2 cellular contexts compared by ENCODE assay signal in the genomic region with DNA sequence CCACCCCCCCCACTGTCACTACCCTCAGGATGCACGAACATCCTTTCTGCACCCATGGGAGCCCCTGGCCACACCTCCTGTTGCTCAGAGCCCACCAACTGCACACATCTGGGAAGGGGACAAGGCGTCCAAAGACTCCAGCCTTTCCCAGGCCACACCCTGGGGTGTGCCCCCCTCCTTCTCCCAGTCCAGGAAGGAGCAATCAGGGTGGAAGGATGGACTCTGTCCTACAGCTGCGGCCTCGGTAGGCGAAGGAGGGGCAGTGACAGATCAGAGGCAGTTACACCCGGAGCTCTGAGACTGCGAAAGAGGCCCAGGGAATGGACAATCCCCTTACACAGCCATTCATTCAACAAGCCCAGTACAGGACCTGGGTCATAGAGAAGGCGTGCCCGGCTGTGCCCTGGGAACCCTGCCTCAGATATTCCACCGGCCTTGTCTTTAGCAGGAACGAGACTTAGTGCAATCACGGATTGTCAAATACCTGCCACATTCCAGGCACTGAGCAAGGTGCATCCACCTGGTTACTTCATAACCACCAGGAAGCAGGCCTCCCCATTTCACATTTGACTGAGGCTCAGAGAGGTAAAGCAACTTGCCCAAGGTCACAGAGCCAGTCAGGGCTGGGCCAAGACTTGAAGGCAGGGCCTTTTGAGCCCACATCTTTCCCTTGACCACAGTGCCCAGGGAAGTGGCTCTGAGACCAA.
TF ChIP-seq lines count a peak whose summit lies in the region.

No MANE protein-coding gene starts in this region.

TF ChIP-seq in SK-N-SH, 30 proteins besides CTCF, POLR2A, EP300 and RAD21 (continued from another document):
- TF ChIP-seq, protein P1, sequence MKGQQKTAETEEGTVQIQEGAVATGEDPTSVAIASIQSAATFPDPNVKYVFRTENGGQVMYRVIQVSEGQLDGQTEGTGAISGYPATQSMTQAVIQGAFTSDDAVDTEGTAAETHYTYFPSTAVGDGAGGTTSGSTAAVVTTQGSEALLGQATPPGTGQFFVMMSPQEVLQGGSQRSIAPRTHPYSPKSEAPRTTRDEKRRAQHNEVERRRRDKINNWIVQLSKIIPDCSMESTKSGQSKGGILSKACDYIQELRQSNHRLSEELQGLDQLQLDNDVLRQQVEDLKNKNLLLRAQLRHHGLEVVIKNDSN (IDR thresholded peaks at IDR 0.05; ENCODE audit: borderline replicate concordance, low read depth) = no peak
- TF ChIP-seq POLR2AphosphoS5 (IDR thresholded peaks at IDR 0.05; ENCODE audit: low read depth, low read length) = no peak
- TF ChIP-seq, protein P2, sequence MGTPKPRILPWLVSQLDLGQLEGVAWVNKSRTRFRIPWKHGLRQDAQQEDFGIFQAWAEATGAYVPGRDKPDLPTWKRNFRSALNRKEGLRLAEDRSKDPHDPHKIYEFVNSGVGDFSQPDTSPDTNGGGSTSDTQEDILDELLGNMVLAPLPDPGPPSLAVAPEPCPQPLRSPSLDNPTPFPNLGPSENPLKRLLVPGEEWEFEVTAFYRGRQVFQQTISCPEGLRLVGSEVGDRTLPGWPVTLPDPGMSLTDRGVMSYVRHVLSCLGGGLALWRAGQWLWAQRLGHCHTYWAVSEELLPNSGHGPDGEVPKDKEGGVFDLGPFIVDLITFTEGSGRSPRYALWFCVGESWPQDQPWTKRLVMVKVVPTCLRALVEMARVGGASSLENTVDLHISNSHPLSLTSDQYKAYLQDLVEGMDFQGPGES (IDR thresholded peaks at IDR 0.05; ENCODE audit: low read depth, low read length) = no peak
- TF ChIP-seq SMC3 (IDR thresholded peaks at IDR 0.05; ENCODE audit: low read depth, low read length) = no peak
- TF ChIP-seq NFIC (IDR thresholded peaks at IDR 0.05; ENCODE audit: borderline replicate concordance) = no peak
- no peak for TF ChIP-seq FOSL2 (IDR thresholded peaks at IDR 0.05; ENCODE audit: borderline replicate concordance, low read depth)
- no peak for TF ChIP-seq ELF1 (IDR thresholded peaks at IDR 0.05)
- no peak for TF ChIP-seq YY1 (IDR thresholded peaks at IDR 0.05; ENCODE audit: low read depth)
- TF ChIP-seq, protein P3, sequence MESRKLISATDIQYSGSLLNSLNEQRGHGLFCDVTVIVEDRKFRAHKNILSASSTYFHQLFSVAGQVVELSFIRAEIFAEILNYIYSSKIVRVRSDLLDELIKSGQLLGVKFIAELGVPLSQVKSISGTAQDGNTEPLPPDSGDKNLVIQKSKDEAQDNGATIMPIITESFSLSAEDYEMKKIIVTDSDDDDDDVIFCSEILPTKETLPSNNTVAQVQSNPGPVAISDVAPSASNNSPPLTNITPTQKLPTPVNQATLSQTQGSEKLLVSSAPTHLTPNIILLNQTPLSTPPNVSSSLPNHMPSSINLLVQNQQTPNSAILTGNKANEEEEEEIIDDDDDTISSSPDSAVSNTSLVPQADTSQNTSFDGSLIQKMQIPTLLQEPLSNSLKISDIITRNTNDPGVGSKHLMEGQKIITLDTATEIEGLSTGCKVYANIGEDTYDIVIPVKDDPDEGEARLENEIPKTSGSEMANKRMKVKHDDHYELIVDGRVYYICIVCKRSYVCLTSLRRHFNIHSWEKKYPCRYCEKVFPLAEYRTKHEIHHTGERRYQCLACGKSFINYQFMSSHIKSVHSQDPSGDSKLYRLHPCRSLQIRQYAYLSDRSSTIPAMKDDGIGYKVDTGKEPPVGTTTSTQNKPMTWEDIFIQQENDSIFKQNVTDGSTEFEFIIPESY (IDR thresholded peaks at IDR 0.05; ENCODE audit: borderline replicate concordance, low read depth) = no peak
TF ChIP-seq in SK-N-SH: peak in this region for 0.

TF ChIP-seq in SK-N-SH treated with all-trans-retinoic acid at 6 μM for 48 hours, 23 proteins besides CTCF, POLR2A, EP300 and RAD21 (continued from another document):
- TF ChIP-seq, protein P4, sequence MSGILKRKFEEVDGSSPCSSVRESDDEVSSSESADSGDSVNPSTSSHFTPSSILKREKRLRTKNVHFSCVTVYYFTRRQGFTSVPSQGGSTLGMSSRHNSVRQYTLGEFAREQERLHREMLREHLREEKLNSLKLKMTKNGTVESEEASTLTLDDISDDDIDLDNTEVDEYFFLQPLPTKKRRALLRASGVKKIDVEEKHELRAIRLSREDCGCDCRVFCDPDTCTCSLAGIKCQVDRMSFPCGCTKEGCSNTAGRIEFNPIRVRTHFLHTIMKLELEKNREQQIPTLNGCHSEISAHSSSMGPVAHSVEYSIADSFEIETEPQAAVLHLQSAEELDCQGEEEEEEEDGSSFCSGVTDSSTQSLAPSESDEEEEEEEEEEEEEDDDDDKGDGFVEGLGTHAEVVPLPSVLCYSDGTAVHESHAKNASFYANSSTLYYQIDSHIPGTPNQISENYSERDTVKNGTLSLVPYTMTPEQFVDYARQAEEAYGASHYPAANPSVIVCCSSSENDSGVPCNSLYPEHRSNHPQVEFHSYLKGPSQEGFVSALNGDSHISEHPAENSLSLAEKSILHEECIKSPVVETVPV (CRISPR knock-in tag; IDR thresholded peaks at IDR 0.05) = no peak
- TF ChIP-seq CSDC2 (CRISPR knock-in tag; IDR thresholded peaks at IDR 0.05) = no peak
- no peak for TF ChIP-seq ZNF565 (CRISPR knock-in tag; conservative IDR thresholded peaks at IDR 0.05; ENCODE audit: low read depth)
- TF ChIP-seq ZNF8 (CRISPR knock-in tag; IDR thresholded peaks at IDR 0.05) = no peak
- no peak for TF ChIP-seq ZC3H10 (CRISPR knock-in tag; IDR thresholded peaks at IDR 0.05)
- TF ChIP-seq, protein P5, sequence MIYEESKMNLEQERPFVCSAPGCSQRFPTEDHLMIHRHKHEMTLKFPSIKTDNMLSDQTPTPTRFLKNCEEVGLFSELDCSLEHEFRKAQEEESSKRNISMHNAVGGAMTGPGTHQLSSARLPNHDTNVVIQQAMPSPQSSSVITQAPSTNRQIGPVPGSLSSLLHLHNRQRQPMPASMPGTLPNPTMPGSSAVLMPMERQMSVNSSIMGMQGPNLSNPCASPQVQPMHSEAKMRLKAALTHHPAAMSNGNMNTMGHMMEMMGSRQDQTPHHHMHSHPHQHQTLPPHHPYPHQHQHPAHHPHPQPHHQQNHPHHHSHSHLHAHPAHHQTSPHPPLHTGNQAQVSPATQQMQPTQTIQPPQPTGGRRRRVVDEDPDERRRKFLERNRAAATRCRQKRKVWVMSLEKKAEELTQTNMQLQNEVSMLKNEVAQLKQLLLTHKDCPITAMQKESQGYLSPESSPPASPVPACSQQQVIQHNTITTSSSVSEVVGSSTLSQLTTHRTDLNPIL (CRISPR knock-in tag; IDR thresholded peaks at IDR 0.05; ENCODE audit: low read depth) = no peak
- no peak for TF ChIP-seq BACH2 (CRISPR knock-in tag; IDR thresholded peaks at IDR 0.05; ENCODE audit: borderline replicate concordance)
- TF ChIP-seq RARB (CRISPR knock-in tag; IDR thresholded peaks at IDR 0.05) = no peak
- no peak for TF ChIP-seq TCF4 (CRISPR knock-in tag; IDR thresholded peaks at IDR 0.05; ENCODE audit: borderline replicate concordance)
- TF ChIP-seq, protein P6, sequence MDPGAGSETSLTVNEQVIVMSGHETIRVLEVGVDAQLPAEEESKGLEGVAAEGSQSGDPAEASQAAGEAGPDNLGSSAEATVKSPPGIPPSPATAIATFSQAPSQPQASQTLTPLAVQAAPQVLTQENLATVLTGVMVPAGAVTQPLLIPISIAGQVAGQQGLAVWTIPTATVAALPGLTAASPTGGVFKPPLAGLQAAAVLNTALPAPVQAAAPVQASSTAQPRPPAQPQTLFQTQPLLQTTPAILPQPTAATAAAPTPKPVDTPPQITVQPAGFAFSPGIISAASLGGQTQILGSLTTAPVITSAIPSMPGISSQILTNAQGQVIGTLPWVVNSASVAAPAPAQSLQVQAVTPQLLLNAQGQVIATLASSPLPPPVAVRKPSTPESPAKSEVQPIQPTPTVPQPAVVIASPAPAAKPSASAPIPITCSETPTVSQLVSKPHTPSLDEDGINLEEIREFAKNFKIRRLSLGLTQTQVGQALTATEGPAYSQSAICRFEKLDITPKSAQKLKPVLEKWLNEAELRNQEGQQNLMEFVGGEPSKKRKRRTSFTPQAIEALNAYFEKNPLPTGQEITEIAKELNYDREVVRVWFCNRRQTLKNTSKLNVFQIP (CRISPR knock-in tag; IDR thresholded peaks at IDR 0.05; ENCODE audit: borderline replicate concordance, low read depth) = no peak
- TF ChIP-seq SNAI2 (CRISPR knock-in tag; IDR thresholded peaks at IDR 0.05) = no peak
- TF ChIP-seq, protein P7, sequence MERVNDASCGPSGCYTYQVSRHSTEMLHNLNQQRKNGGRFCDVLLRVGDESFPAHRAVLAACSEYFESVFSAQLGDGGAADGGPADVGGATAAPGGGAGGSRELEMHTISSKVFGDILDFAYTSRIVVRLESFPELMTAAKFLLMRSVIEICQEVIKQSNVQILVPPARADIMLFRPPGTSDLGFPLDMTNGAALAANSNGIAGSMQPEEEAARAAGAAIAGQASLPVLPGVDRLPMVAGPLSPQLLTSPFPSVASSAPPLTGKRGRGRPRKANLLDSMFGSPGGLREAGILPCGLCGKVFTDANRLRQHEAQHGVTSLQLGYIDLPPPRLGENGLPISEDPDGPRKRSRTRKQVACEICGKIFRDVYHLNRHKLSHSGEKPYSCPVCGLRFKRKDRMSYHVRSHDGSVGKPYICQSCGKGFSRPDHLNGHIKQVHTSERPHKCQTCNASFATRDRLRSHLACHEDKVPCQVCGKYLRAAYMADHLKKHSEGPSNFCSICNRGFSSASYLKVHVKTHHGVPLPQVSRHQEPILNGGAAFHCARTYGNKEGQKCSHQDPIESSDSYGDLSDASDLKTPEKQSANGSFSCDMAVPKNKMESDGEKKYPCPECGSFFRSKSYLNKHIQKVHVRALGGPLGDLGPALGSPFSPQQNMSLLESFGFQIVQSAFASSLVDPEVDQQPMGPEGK (CRISPR knock-in tag; IDR thresholded peaks at IDR 0.05; ENCODE audit: borderline replicate concordance) = no peak
- no peak for TF ChIP-seq PPARA (CRISPR knock-in tag; IDR thresholded peaks at IDR 0.05; ENCODE audit: borderline replicate concordance)
